8 cellular contexts compared by ENCODE assay signal in genomic region chr11:64241430-64242153, GRCh38. TPM values are rescaled to one million over a fixed set of nuclear protein-coding genes. Genes with fewer than 3 reads are reported as not detected.
DNase-seq lines count a peak whose midpoint lies in the region; ATAC-seq and TF ChIP-seq lines count a peak whose summit lies in the region.

No MANE protein-coding gene starts in this region.

- H3K4me3 ChIP-seq in DND-41 (ENCODE audit: low read depth in 1 of 2, low read length in 2 of 2) (peak overlapping the region; percentile 65 to 89), fibroblast of the aortic adventitia (ENCODE audit: low read depth, low read length) (peak overlapping the region; percentile 83), neural cell (ENCODE audit: low read length) (peak overlapping the region; percentile 97)

- H3F3A ChIP-seq in neural cell (ENCODE audit: insufficient read depth, low read length, poor library complexity, severe bottlenecking), result no peaks in the 10 kb centered on the region

- peak overlapping the region; percentile 86 for H3K27ac Mint-ChIP-seq in stimulated activated naive CD8-positive, alpha-beta T cell treated with anti-CD3 and anti-CD28 coated beads, Interleukin-15, Interleukin-2, amounts not matched to agents 100 ng/mL and 50 ng/mL, for 24 hours

- H3K27me3 Mint-ChIP-seq in stimulated activated naive CD8-positive, alpha-beta T cell treated with anti-CD3 and anti-CD28 coated beads, Interleukin-15, Interleukin-2, amounts not matched to agents 100 ng/mL and 50 ng/mL, for 24 hours, result no peaks in the 10 kb centered on the region

- H3K9me3 ChIP-seq in DND-41 (ENCODE audit: insufficient read depth, low read length, severe bottlenecking) (no peaks in the 10 kb centered on the region), neural cell (ENCODE audit: low read length) (no peaks in the 10 kb centered on the region)

- H3K79me2 ChIP-seq in DND-41 (ENCODE audit: insufficient read depth, low read length), result peaks cover 46% of the 10 kb centered on the region
- H3K79me2 ChIP-seq in neural cell (replicated peaks; ENCODE audit: insufficient read depth, low read length), result peaks cover 13% of the 10 kb centered on the region

- TF ChIP-seq EP300 in neural cell (conservative IDR thresholded peaks at IDR 0.05; ENCODE audit: poor library complexity, severe bottlenecking), result no peak

- H3K4me2 ChIP-seq in DND-41 (ENCODE audit: insufficient read depth, low read length) (peak overlapping the region; percentile 93), neural cell (ENCODE audit: low read length) (peak overlapping the region; percentile 80)

- H3K9me2 ChIP-seq in neural cell (ENCODE audit: insufficient read depth, low read length), result no peaks in the 10 kb centered on the region

- TF ChIP-seq CTCF in DND-41 (IDR thresholded peaks at IDR 0.05; ENCODE audit: borderline replicate concordance, extremely low read depth, low read length, poor library complexity, severe bottlenecking), result no peak
- TF ChIP-seq CTCF in fibroblast of the aortic adventitia (IDR thresholded peaks at IDR 0.05; ENCODE audit: insufficient read depth, low read length), result no peak
- peak; percentile 35 for TF ChIP-seq CTCF in neural cell (IDR thresholded peaks at IDR 0.05; ENCODE audit: poor library complexity, severe bottlenecking)

- peak overlapping the region; percentile 93 for H3K4me3 Mint-ChIP-seq in stimulated activated naive CD8-positive, alpha-beta T cell treated with anti-CD3 and anti-CD28 coated beads, Interleukin-15, Interleukin-2, amounts not matched to agents 100 ng/mL and 50 ng/mL, for 24 hours

- H3K4me1 ChIP-seq in DND-41 (ENCODE audit: insufficient read depth, low read length), result peaks cover 58% of the 10 kb centered on the region

- peaks cover 31% of the 10 kb centered on the region for H4K20me1 ChIP-seq in DND-41 (ENCODE audit: insufficient read depth, low read length)
- no peaks in the 10 kb centered on the region for H4K20me1 ChIP-seq in neural cell (ENCODE audit: insufficient read depth)

- H3K9ac ChIP-seq in DND-41 (ENCODE audit: low read depth, low read length), result peak overlapping the region; percentile 67
- peak overlapping the region; percentile 82 for H3K9ac ChIP-seq in neural cell (ENCODE audit: low read length)

- H2AFZ ChIP-seq in DND-41 (ENCODE audit: low read depth, low read length) (peak overlapping the region; percentile 58), neural cell (ENCODE audit: low read depth, low read length) (no peak overlapping the region)

- ATAC-seq in DND-41 (ENCODE audit: insufficient read depth, low read depth) (peak; percentile 72), GM21825 (IDR thresholded peaks at IDR 0.05; ENCODE audit: unreplicated experiment) (peak; percentile 59)

- TF ChIP-seq RAD21 in neural cell (conservative IDR thresholded peaks at IDR 0.05), result no peak

- peaks cover 13% of the 10 kb centered on the region for H3K36me3 Mint-ChIP-seq in stimulated activated naive CD8-positive, alpha-beta T cell treated with anti-CD3 and anti-CD28 coated beads, Interleukin-15, Interleukin-2, amounts not matched to agents 100 ng/mL and 50 ng/mL, for 24 hours (ENCODE audit: low read depth)

- peak overlapping the region; percentile 75 for H3K27ac ChIP-seq in DND-41 (ENCODE audit: low read length)
- peak overlapping the region; percentile 94 for H3K27ac ChIP-seq in neural cell (ENCODE audit: low read length)

- peaks cover 34% of the 10 kb centered on the region for H3K4me1 Mint-ChIP-seq in stimulated activated naive CD8-positive, alpha-beta T cell treated with anti-CD3 and anti-CD28 coated beads, Interleukin-15, Interleukin-2, amounts not matched to agents 100 ng/mL and 50 ng/mL, for 24 hours (ENCODE audit: low read depth)

- no peaks in the 10 kb centered on the region for H3K27me3 ChIP-seq in DND-41 (ENCODE audit: insufficient read depth, low read length, poor library complexity)
- H3K27me3 ChIP-seq in neural cell (ENCODE audit: insufficient read depth, low read depth, low read length), result no peaks in the 10 kb centered on the region

- peak; percentile 100 for DNase-seq in DND-41
- peak; percentile 96 to 98 for DNase-seq in Kasumi-1 (lab: John Stamatoyannopoulos, UW)
- peak; percentile 97 for DNase-seq in RKO (ENCODE audit: low spot score)
- peak; percentile 99 for DNase-seq in activated T-helper 1 cell treated with anti-CD3 and anti-CD28 coated beads, Interleukin-2, amount 50 U/mL, for 16 hours (ENCODE audit: low read depth in 1 of 2, low spot score in 1 of 2)
- DNase-seq in fibroblast of the aortic adventitia (ENCODE audit: low read depth), result peak; percentile 99

- no peaks in the 10 kb centered on the region for H3K9me3 Mint-ChIP-seq in stimulated activated naive CD8-positive, alpha-beta T cell treated with anti-CD3 and anti-CD28 coated beads, Interleukin-15, Interleukin-2, amounts not matched to agents 100 ng/mL and 50 ng/mL, for 24 hours

- H3K36me3 ChIP-seq in DND-41 (ENCODE audit: insufficient read depth, low read length) (peaks cover 58% of the 10 kb centered on the region), neural cell (ENCODE audit: insufficient read depth, low read length) (no peaks in the 10 kb centered on the region)

TF ChIP-seq in neural cell, 6 proteins besides CTCF, POLR2A, EP300 and RAD21:
- TF ChIP-seq MXI1 (conservative IDR thresholded peaks at IDR 0.05; ENCODE audit: poor library complexity, severe bottlenecking) (no peak), POLR2AphosphoS5 (IDR thresholded peaks at IDR 0.05) (peak; percentile 45)

RNA-seq across cellular contexts. Expression of gene FKBP2, which starts 0.7 kb away (rescaled TPM):
- total RNA-seq in fibroblast of the aortic adventitia (ENCODE audit: low replicate concordance), result 34.3 and 60.3 TPM in 2 replicates
- polyA plus RNA-seq in neural cell, result 36.9 and 47.4 TPM in 2 replicates
- polyA minus RNA-seq in neural cell, result 13.1 and 17.8 TPM in 2 replicates

RNA-seq across cellular contexts. Expression of gene PPP1R14B, which starts 5.2 kb away (rescaled TPM):
- total RNA-seq in fibroblast of the aortic adventitia (ENCODE audit: low replicate concordance), result 42.1 and 264 TPM in 2 replicates
- 400 and 475 TPM in 2 replicates for polyA plus RNA-seq in neural cell
- polyA minus RNA-seq in neural cell, result 138 and 181 TPM in 2 replicates

RNA-seq across cellular contexts. Expression of gene VEGFB, which starts 7.2 kb away (rescaled TPM):
- 17.3 and 37.5 TPM in 2 replicates for total RNA-seq in fibroblast of the aortic adventitia (ENCODE audit: low replicate concordance)
- polyA plus RNA-seq in neural cell, result 4.8 and 6.1 TPM in 2 replicates
- 2.8 and 2.9 TPM in 2 replicates for polyA minus RNA-seq in neural cell

RNA-seq across cellular contexts. Expression of gene PLCB3, which starts 9.7 kb away (rescaled TPM):
- total RNA-seq in fibroblast of the aortic adventitia (ENCODE audit: low replicate concordance), result 22.5 and 47.5 TPM in 2 replicates
- polyA plus RNA-seq in neural cell, result 2.1 and 3.4 TPM in 2 replicates
- 1.9 and 3.4 TPM in 2 replicates for polyA minus RNA-seq in neural cell

RNA-seq across cellular contexts. Expression of gene DNAJC4, which starts 11.2 kb away (rescaled TPM):
- total RNA-seq in fibroblast of the aortic adventitia (ENCODE audit: low replicate concordance), result 6.5 and 9.0 TPM in 2 replicates
- 20.3 and 23.9 TPM in 2 replicates for polyA plus RNA-seq in neural cell
- polyA minus RNA-seq in neural cell, result 11.4 and 16.1 TPM in 2 replicates

Comparison
In these comparisons a context has a peak if more than half of its experiments do, and no peak if none do; other contexts are left out.
1. Peak in every context shown above with its lines: DNase-seq, ATAC-seq, H3K4me3 ChIP-seq and H3K27ac ChIP-seq.